ENCODE assay signal across 23 cellular contexts in genomic region chr15:48281674-48282073, GRCh38. TPM values are rescaled to one million over a fixed set of nuclear protein-coding genes. Genes with fewer than 3 reads are reported as not detected.
A peak's percentile ranks its signal among the peaks of the same experiment; 100 is the strongest.
DNase-seq lines count a peak whose midpoint lies in the region; ATAC-seq, FAIRE-seq and TF ChIP-seq lines count a peak whose summit lies in the region.
"Had no signal": no experiment of that assay in that cellular context is flagged by ENCODE, and none has a peak within 500 bp of the region (broad histone marks: within the 10 kb centered on the region; RNA-seq: fewer than 3 reads in every experiment).

No MANE protein-coding gene starts in this region.

- no peak overlapping the region for H3K27ac Mint-ChIP-seq in endodermal cell
- H3K27ac Mint-ChIP-seq: CD14-positive monocyte, T-cell had no signal

- H3K36me3 Mint-ChIP-seq in endodermal cell (ENCODE audit: low read depth): no peaks in the 10 kb centered on the region
- H3K36me3 Mint-ChIP-seq: CD14-positive monocyte, T-cell had no signal

- in situ Hi-C loops in astrocyte of the cerebellum (cut with HindIII; ENCODE audit: low sequenced_read_pairs): loop anchor here (25.0 kb wide), 2 partner anchors 569 to 1094 kb away; partner anchors contain the start of gene SEMA6D

- H3K4me1 Mint-ChIP-seq in endodermal cell: no peaks in the 10 kb centered on the region

- no peaks in the 10 kb centered on the region for H3K9me3 ChIP-seq in endodermal cell (ENCODE audit: control insufficient read depth, low read length)
- H3K9me3 ChIP-seq: MG63 had no signal

- H3K4me3 ChIP-seq in astrocyte of the cerebellum (ENCODE audit: low read depth, low read length): no peak overlapping the region
- no peak overlapping the region for H3K4me3 ChIP-seq in endodermal cell (ENCODE audit: low read length)
- no peak overlapping the region for H3K4me3 ChIP-seq in retinal pigment epithelial cell (ENCODE audit: low read length)
- H3K4me3 ChIP-seq: MG63, SK-N-MC had no signal

- 0 out of 3 replicates have a peak, but pooled peaks have one; percentile 4 for TF ChIP-seq CTCF in GM12872 (IDR thresholded peaks at IDR 0.05; ENCODE audit: insufficient read depth, low read depth, low read length)
- peak; percentile 30 for TF ChIP-seq CTCF in astrocyte of the cerebellum (IDR thresholded peaks at IDR 0.05; ENCODE audit: low read depth, low read length, missing control alignments)
- peak; percentile 54 for TF ChIP-seq CTCF in endodermal cell (conservative IDR thresholded peaks at IDR 0.05)
- TF ChIP-seq CTCF in retinal pigment epithelial cell (conservative IDR thresholded peaks at IDR 0.05; ENCODE audit: low read depth, low read length): peak; percentile 29

- DNase-seq in astrocyte of the cerebellum (ENCODE audit: low read depth) (no peak), endodermal cell (no peak), retinal pigment epithelial cell (ENCODE audit: low read depth) (no peak), frontal cortex (ENCODE audit: low spot score in 2 of 2) (no peak), NCI-H2081 treated with DMSO at 0.1 percent for 48 hours (lab: John Stamatoyannopoulos, UW) (no peak), NCI-H2196 (lab: John Stamatoyannopoulos, UW; ENCODE audit: unreplicated experiment) (no peak)
- DNase-seq: AML-193, DMS 273 treated with DMSO at 0.1 percent for 48 hours, DND-41, Kasumi-1, MG63, NCI-H1092, NCI-H1436 treated with DMSO at 0.1 percent for 48 hours, NCI-H2029, NCI-H2171, NCI-H526 treated with DMSO at 0.1 percent for 48 hours, SHP77, T-cell had no signal

- no peak overlapping the region for H3K4me3 Mint-ChIP-seq in endodermal cell
- H3K4me3 Mint-ChIP-seq: CD14-positive monocyte, T-cell had no signal

- WGBS in endodermal cell (ENCODE audit: insufficient coverage in 1 of 2, insufficient read length in 1 of 2), 2 experiments: 95 to 100% methylated on average over 1 to 4 of the region's 4 CpGs

- FAIRE-seq in frontal cortex (lab: Jason Lieb, UNC): no peak
- FAIRE-seq: HTR-8/SVneo had no signal

- H3K27ac ChIP-seq in endodermal cell (ENCODE audit: low read depth, low read length): no peak overlapping the region
- H3K27ac ChIP-seq: SK-N-MC had no signal

- no peak overlapping the region for H3K9ac ChIP-seq in endodermal cell (ENCODE audit: extremely low read depth, low read length, poor library complexity, severe bottlenecking)

- H3K27me3 Mint-ChIP-seq in endodermal cell (ENCODE audit: insufficient read depth): peaks cover 10% of the 10 kb centered on the region

- H3K9me3 Mint-ChIP-seq in endodermal cell: no peaks in the 10 kb centered on the region
- H3K9me3 Mint-ChIP-seq: CD14-positive monocyte, T-cell had no signal

- no peak for ATAC-seq in HG02610 (IDR thresholded peaks at IDR 0.05; ENCODE audit: unreplicated experiment)
- ATAC-seq: T-cell had no signal

- no peaks in the 10 kb centered on the region for H3K4me1 ChIP-seq in endodermal cell (ENCODE audit: control insufficient read depth, insufficient read depth, low read length)

- peaks cover 26% of the 10 kb centered on the region for H3K27me3 ChIP-seq in endodermal cell (ENCODE audit: control insufficient read depth, insufficient read depth, low read length, poor library complexity, severe bottlenecking)

- H3K36me3 ChIP-seq in endodermal cell (ENCODE audit: control insufficient read depth, insufficient read depth, low read length): no peaks in the 10 kb centered on the region
- H3K36me3 ChIP-seq: MG63 had no signal

RNA-seq across cellular contexts. Expression of gene DUT, which starts 49.6 kb away (rescaled TPM):
- total RNA-seq in endodermal cell: 10 to 100 TPM; 70.9 to 74.2 TPM
- 106 TPM for polyA plus RNA-seq in endodermal cell (2013, experiment 1 of 2)
- polyA plus RNA-seq in endodermal cell (2013, experiment 2 of 2): 80.4 TPM
- total RNA-seq in frontal cortex: 62.8 TPM

Comparison
In these comparisons a context has a peak if more than half of its experiments do, and no peak if none do; other contexts are left out.
1. CTCF ChIP-seq: peak in every context shown above with its lines; median percentile 54 in endodermal cell; 30 in astrocyte of the cerebellum; 29 in retinal pigment epithelial cell; 4 in GM12872.